ENCODE assay signal across 1 cellular context in the genomic region with DNA sequence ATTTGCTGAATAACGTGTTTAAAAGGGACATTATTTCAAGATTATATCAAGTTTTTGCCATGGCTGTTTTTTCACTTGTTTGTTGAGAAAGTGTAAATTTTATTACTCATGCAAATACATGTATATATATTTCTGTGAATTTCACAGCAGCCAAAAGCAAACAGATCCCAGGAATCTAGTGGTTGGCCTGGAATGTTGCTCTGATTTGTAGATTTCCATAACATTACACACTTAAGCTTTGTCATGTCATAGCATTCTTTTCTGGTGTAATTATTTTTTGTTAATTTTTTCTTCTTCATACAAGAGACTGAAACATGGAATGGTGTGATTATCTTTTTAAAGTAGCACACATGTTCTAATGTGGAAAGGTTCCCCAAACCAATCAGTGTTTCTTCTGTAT.
TF ChIP-seq lines count a peak whose summit lies in the region.

No MANE protein-coding gene starts in this region.

TF ChIP-seq in H1, 55 proteins besides CTCF, POLR2A, EP300 and RAD21:
- TF ChIP-seq TEAD4 (IDR thresholded peaks at IDR 0.05; ENCODE audit: low read depth, low read length) (0 out of 2 replicates have a peak, but pooled peaks have one; percentile 11), GTF2F1 (IDR thresholded peaks at IDR 0.05; ENCODE audit: borderline replicate concordance, low read depth, low read length) (no peak)
